ENCODE assay signal across 19 cellular contexts in genomic region chr5:123844873-123845272, GRCh38.
DNase-seq lines count a peak whose midpoint lies in the region; ATAC-seq, FAIRE-seq and TF ChIP-seq lines count a peak whose summit lies in the region.
"Had no signal": no experiment of that assay in that cellular context is flagged by ENCODE, and none has a peak within 500 bp of the region (broad histone marks: within the 10 kb centered on the region; RNA-seq: fewer than 3 reads in every experiment).

No MANE protein-coding gene starts in this region.

- peak; percentile 10 for DNase-seq in GM12865 (ENCODE audit: low read depth)
- DNase-seq in cardiac fibroblast (ENCODE audit: low read depth in 2 of 2) = peak; percentile 3 to 16
- DNase-seq in myocyte (ENCODE audit: low read depth) = peak; percentile 45
- no peak for DNase-seq in NCI-H187 treated with DMSO at 0.1 percent for 48 hours (lab: John Stamatoyannopoulos, UW)
- no peak for DNase-seq in SHP77 (lab: John Stamatoyannopoulos, UW)
- DNase-seq in NCI-H526 treated with DMSO at 0.1 percent for 48 hours (lab: John Stamatoyannopoulos, UW) = no peak
- no peak for DNase-seq in H54 (ENCODE audit: insufficient read length, low spot score)
- DNase-seq: activated CD4-positive, alpha-beta T cell treated with anti-CD3 and anti-CD28 coated beads, Interleukin-2, amount 10 ng/mL, durations not matched to agents 7 days and 5 days; activated T-cell treated with anti-CD3 and anti-CD28 coated beads, Interleukin-2, amount 50 U/mL, for 72 hours; anterior cingulate cortex; CD4-positive, CD25-positive, alpha-beta regulatory T cell; effector CD4-positive, alpha-beta T cell; gastrocnemius medialis; MM.1S; NCI-H446 treated with DMSO at 0.1 percent for 48 hours; small intestine; substantia nigra had no signal

- TF ChIP-seq POLR2A in H54 (IDR thresholded peaks at IDR 0.05; ENCODE audit: low read depth, low read length) = no peak

- H3K4me3 ChIP-seq in GM12865 (ENCODE audit: low read depth, low read length) (no peak overlapping the region), cardiac fibroblast (replicated peaks in 1 of 2; ENCODE audit: low read depth in 2 of 2, low read length in 2 of 2) (no peak overlapping the region)
- H3K4me3 ChIP-seq: gastrocnemius medialis had no signal

- FAIRE-seq in H54 (lab: Jason Lieb, UNC) = no peak
- FAIRE-seq: small intestine had no signal

- TF ChIP-seq CTCF in GM12865 (IDR thresholded peaks at IDR 0.05; ENCODE audit: insufficient read depth, low read depth, low read length, missing control alignments) (no peak), cardiac fibroblast (IDR thresholded peaks at IDR 0.05; ENCODE audit: low read depth, low read length) (no peak)

- ATAC-seq in HG02885 (IDR thresholded peaks at IDR 0.05; ENCODE audit: poor library complexity, unreplicated experiment) = peak; percentile 49
- ATAC-seq: activated T-cell treated with anti-CD3 and anti-CD28 coated beads, Interleukin-2, amount 50 U/mL, for 72 hours; gastrocnemius medialis; natural killer cell treated with Interleukin-12 subunit alpha and Interleukin-12 subunit beta and Interleukin-15 and Interleukin-18, amount 100 ng/mL, for 72 hours had no signal

Comparison
In these comparisons a context has a peak if more than half of its experiments do, and no peak if none do; other contexts are left out.
1. DNase-seq: peak in GM12865 (single experiment), cardiac fibroblast (2 of 2) and myocyte (single experiment); none in NCI-H187 treated with DMSO at 0.1 percent for 48 hours (single experiment), SHP77 (0 of 2), NCI-H526 treated with DMSO at 0.1 percent for 48 hours (single experiment) and H54 (single experiment).